16 cellular contexts compared by ENCODE assay signal in genomic region chr11:79626135-79626748, GRCh38.
DNase-seq lines count a peak whose midpoint lies in the region; ATAC-seq and TF ChIP-seq lines count a peak whose summit lies in the region.
"Had no signal": no experiment of that assay in that cellular context is flagged by ENCODE, and none has a peak within 500 bp of the region (broad histone marks: within the 10 kb centered on the region; RNA-seq: fewer than 3 reads in every experiment).

No MANE protein-coding gene starts in this region.

- no peak overlapping the region for H3K9ac ChIP-seq in BLaER1

- POLR2A ChIA-PET in T-cell (lab: Charles Lee): no interaction called here

- no peak overlapping the region for H3K27ac ChIP-seq in BLaER1
- H3K27ac ChIP-seq in left lung: no peak overlapping the region
- H3K27ac ChIP-seq in caudate nucleus (ENCODE audit: low read depth, low read length): no peak overlapping the region
- H3K27ac ChIP-seq in vagina: no peak overlapping the region
- H3K27ac ChIP-seq: VCaP had no signal

- peaks cover 0 to 4% of the 10 kb centered on the region in 2 donors for H3K27me3 Mint-ChIP-seq in T-cell

- no peak overlapping the region for H3K4me3 ChIP-seq in BLaER1
- H3K4me3 ChIP-seq in left lung: no peak overlapping the region
- H3K4me3 ChIP-seq in vagina: no peak overlapping the region

- peaks cover 0 to 8% (median 7%) of the 10 kb centered on the region in 3 donors for H3K9me3 Mint-ChIP-seq in T-cell

- no peaks in the 10 kb centered on the region for H4K20me1 ChIP-seq in BLaER1

- H3K4me1 ChIP-seq in BLaER1 (peaks cover 10% of the 10 kb centered on the region), left lung (no peaks in the 10 kb centered on the region), vagina (peaks cover 5% of the 10 kb centered on the region)

- TF ChIP-seq POLR2A in vagina (IDR thresholded peaks at IDR 0.05): no peak

- H3K36me3 Mint-ChIP-seq in T-cell: no peaks in the 10 kb centered on the region

- peak; percentile 55 for ATAC-seq in HG03354 (IDR thresholded peaks at IDR 0.05; ENCODE audit: poor library complexity, severe bottlenecking, unreplicated experiment)
- peak; percentile 59 for ATAC-seq in left lung
- no peak for ATAC-seq in T-cell (replicated peaks in 1 of 4)
- ATAC-seq: HepG2, Panc1 had no signal

- intact Hi-C loops in left lung (cut with DNase I) (no loop called here), vagina (cut with DNase I) (no loop called here)

- H3K4me3 Mint-ChIP-seq in T-cell: no peak overlapping the region
- H3K4me3 Mint-ChIP-seq: activated T-cell treated with anti-CD3 and anti-CD28 coated beads, Interleukin-2, amount 50 U/mL, for 72 hours had no signal

- H3K4me2 ChIP-seq in BLaER1: peak overlapping the region; percentile 50

- no peak for TF ChIP-seq CTCF in left lung (IDR thresholded peaks at IDR 0.05)
- TF ChIP-seq CTCF in vagina (IDR thresholded peaks at IDR 0.05): no peak

- H3K36me3 ChIP-seq in BLaER1 (no peaks in the 10 kb centered on the region), left lung (no peaks in the 10 kb centered on the region), vagina (no peaks in the 10 kb centered on the region)

- H3K27me3 ChIP-seq in BLaER1 (no peaks in the 10 kb centered on the region), left lung (no peaks in the 10 kb centered on the region), vagina (no peaks in the 10 kb centered on the region)

- H3K9me3 ChIP-seq in BLaER1: no peaks in the 10 kb centered on the region
- peaks cover 0 to 4% of the 10 kb centered on the region in 2 donors for H3K9me3 ChIP-seq in left lung
- no peaks in the 10 kb centered on the region for H3K9me3 ChIP-seq in vagina

- no peak overlapping the region for H3K27ac Mint-ChIP-seq in T-cell
- H3K27ac Mint-ChIP-seq: activated T-cell treated with anti-CD3 and anti-CD28 coated beads, Interleukin-2, amount 50 U/mL, for 72 hours had no signal

- no peaks in the 10 kb centered on the region for H3K4me1 Mint-ChIP-seq in T-cell

- CTCF ChIA-PET in T-cell (lab: Charles Lee): no interaction called here

- DNase-seq in amniotic epithelial cell (ENCODE audit: low read depth) (peak; percentile 29), left lung (no peak), NK-92 (lab: John Stamatoyannopoulos, UW; ENCODE audit: unreplicated experiment) (no peak), caudate nucleus (lab: John Stamatoyannopoulos, UW) (no peak), T-cell (no peak), vagina (ENCODE audit: extremely low spot score in 2 of 2) (no peak)
- DNase-seq: activated CD4-positive, alpha-beta T cell treated with anti-CD3 and anti-CD28 coated beads, Interleukin-2, amount 50 U/mL, for 48 hours; activated T-cell treated with anti-CD3 and anti-CD28 coated beads, Interleukin-2, amount 50 U/mL, for 72 hours; NCI-H2081; NCI-H526; retina had no signal

Comparison
In these comparisons a context has a peak if more than half of its experiments do, and no peak if none do; other contexts are left out.
1. ATAC-seq: peak in HG03354 (single experiment) and left lung (single experiment); none in T-cell (0 of 4).